ENCODE assay signal across 15 cellular contexts in genomic region chr4:139889194-139889762, GRCh38.
DNase-seq lines count a peak whose midpoint lies in the region; ATAC-seq and TF ChIP-seq lines count a peak whose summit lies in the region.
"Had no signal": no experiment of that assay in that cellular context is flagged by ENCODE, and none has a peak within 500 bp of the region (broad histone marks: within the 10 kb centered on the region; RNA-seq: fewer than 3 reads in every experiment).

No MANE protein-coding gene starts in this region.

- TF ChIP-seq POLR2A in esophagus squamous epithelium (IDR thresholded peaks at IDR 0.05), result no peak

- no peaks in the 10 kb centered on the region for H3K9me3 ChIP-seq in esophagus squamous epithelium
- H3K9me3 ChIP-seq: Peyer's patch, tibial artery had no signal

- peak overlapping the region; percentile 67 to 82 (median 76) for H3K27ac ChIP-seq in esophagus squamous epithelium
- H3K27ac ChIP-seq: C4-2B, Peyer's patch, tibial artery had no signal

- H3K4me3 ChIP-seq in esophagus squamous epithelium, result peak overlapping the region in 1 of 4 donors; percentile 25
- H3K4me3 ChIP-seq: Peyer's patch, tibial artery had no signal

- DNase-seq in NCI-H345 (lab: John Stamatoyannopoulos, UW) (peak; percentile 23), NCI-H345 treated with DMSO at 0.1 percent for 48 hours (lab: John Stamatoyannopoulos, UW; ENCODE audit: unreplicated experiment) (no peak), NCI-H69 (lab: John Stamatoyannopoulos, UW) (peak; percentile 25), esophagus squamous epithelium (lab: John Stamatoyannopoulos, UW) (no peak), renal cortical epithelial cell (ENCODE audit: low read depth) (peak; percentile 73)
- DNase-seq in stimulated activated CD4-positive, alpha-beta T cell treated with anti-CD3 and anti-CD28 coated beads, Interleukin-12 subunit alpha, Interleukin-12 subunit beta, amount 100 ng/mL, for 4 hours, result no peak
- DNase-seq: activated gamma-delta T cell; DMS153; NCI-H187 treated with DMSO at 0.1 percent for 48 hours; Peyer's patch; stimulated activated CD4-positive, alpha-beta T cell treated with anti-CD3 and anti-CD28 coated beads, Interleukin-4, amount 100 ng/mL, for 4 hours; tibial artery had no signal

- no peak for TF ChIP-seq CTCF in esophagus squamous epithelium (IDR thresholded peaks at IDR 0.05)

- intact Hi-C loops in esophagus squamous epithelium (cut with DNase I), result no loop called here

- H3K4me1 ChIP-seq in esophagus squamous epithelium, result peaks cover 22 to 88% (median 23%) of the 10 kb centered on the region in 3 donors

- no peaks in the 10 kb centered on the region for H3K27me3 ChIP-seq in esophagus squamous epithelium
- H3K27me3 ChIP-seq: Peyer's patch, tibial artery had no signal

- WGBS in esophagus squamous epithelium, 2 donors, result 61% methylated on average over 7 of the region's 8 CpGs

- ATAC-seq in GM21825 (IDR thresholded peaks at IDR 0.05; ENCODE audit: unreplicated experiment), result no peak
- no peak for ATAC-seq in GM18861 (IDR thresholded peaks at IDR 0.05; ENCODE audit: unreplicated experiment)

- peaks cover 0 to 7% (median 0%) of the 10 kb centered on the region in 3 donors for H3K36me3 ChIP-seq in esophagus squamous epithelium
- H3K36me3 ChIP-seq: Peyer's patch had no signal

Comparison
In these comparisons a context has a peak if more than half of its experiments do, and no peak if none do; other contexts are left out.
1. DNase-seq: peak in NCI-H345 (single experiment), NCI-H69 (single experiment) and renal cortical epithelial cell (single experiment); none in NCI-H345 treated with DMSO at 0.1 percent for 48 hours (single experiment), esophagus squamous epithelium (single experiment) and stimulated activated CD4-positive, alpha-beta T cell treated with anti-CD3 and anti-CD28 coated beads, Interleukin-12 subunit alpha, Interleukin-12 subunit beta, amount 100 ng/mL, for 4 hours (single experiment).